9 cellular contexts compared by ENCODE assay signal in the genomic region with DNA sequence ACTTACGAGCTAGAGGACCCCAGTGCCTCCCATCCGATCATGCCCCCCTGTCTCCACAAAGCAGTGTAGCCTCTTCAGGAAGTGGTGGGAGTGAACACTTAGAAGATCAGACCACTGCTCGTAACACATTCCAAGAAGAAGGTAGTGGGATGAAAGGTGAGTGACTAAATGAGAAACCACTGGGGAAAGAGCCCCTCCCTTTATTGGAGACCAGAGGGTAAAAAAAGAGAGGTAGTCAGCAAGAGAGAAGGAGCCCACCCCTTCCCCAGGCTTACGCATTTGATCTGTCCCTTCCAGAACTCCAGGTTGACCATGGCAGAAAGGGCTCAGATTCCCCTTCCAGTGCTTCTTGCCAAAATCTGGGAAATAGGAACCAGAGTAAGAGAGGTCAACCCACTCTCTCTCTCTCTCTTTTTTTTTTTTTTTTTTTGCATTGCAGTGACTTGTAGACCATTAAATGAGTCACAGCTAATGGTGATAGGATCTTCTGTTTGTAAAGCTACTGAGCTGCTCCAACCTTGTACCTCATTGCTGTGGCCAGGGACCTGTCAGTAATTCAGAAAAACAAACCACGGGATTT.
DNase-seq lines count a peak whose midpoint lies in the region; ATAC-seq and TF ChIP-seq lines count a peak whose summit lies in the region.
"Had no signal": no experiment of that assay in that cellular context is flagged by ENCODE, and none has a peak within 500 bp of the region (broad histone marks: within the 10 kb centered on the region; RNA-seq: fewer than 3 reads in every experiment).

No MANE protein-coding gene starts in this region.

- ATAC-seq in heart right ventricle (no peak), thoracic aorta (ENCODE audit: insufficient number of reproducible peaks, low FRiP score, low read depth) (no peak), HG02885 (IDR thresholded peaks at IDR 0.05; ENCODE audit: poor library complexity, unreplicated experiment) (no peak)
- peak; percentile 78 for ATAC-seq in activated CD8-positive, alpha-beta T cell treated with anti-CD3 and anti-CD28 coated beads, Interleukin-2, amount 10 ng/mL, durations not matched to agents 7 days and 5 days
- ATAC-seq: CD8-positive, alpha-beta T cell had no signal

- H3K4me1 Mint-ChIP-seq in activated CD8-positive, alpha-beta T cell treated with anti-CD3 and anti-CD28 coated beads, Interleukin-2, amount 10 ng/mL, durations not matched to agents 7 days and 5 days (ENCODE audit: low read depth), result peaks cover 85% of the 10 kb centered on the region

- H3K27ac ChIP-seq in left ventricle myocardium inferior (replicated peaks) (peak overlapping the region; percentile 55), heart right ventricle (peak overlapping the region in 5 of 10 donors; percentile 4 to 36 (median 10)), thoracic aorta (peak overlapping the region; percentile 59 to 76)

- no peaks in the 10 kb centered on the region for H3K27me3 ChIP-seq in left ventricle myocardium inferior (ENCODE audit: low read depth)
- no peaks in the 10 kb centered on the region for H3K27me3 ChIP-seq in heart right ventricle
- H3K27me3 ChIP-seq in thoracic aorta (replicated peaks; ENCODE audit: insufficient read depth), result no peaks in the 10 kb centered on the region

- H3K9me3 Mint-ChIP-seq in activated CD8-positive, alpha-beta T cell treated with anti-CD3 and anti-CD28 coated beads, Interleukin-2, amount 10 ng/mL, durations not matched to agents 7 days and 5 days (ENCODE audit: insufficient read depth), result no peaks in the 10 kb centered on the region
- H3K9me3 Mint-ChIP-seq: CD8-positive, alpha-beta T cell had no signal

- H3K36me3 Mint-ChIP-seq in activated CD8-positive, alpha-beta T cell treated with anti-CD3 and anti-CD28 coated beads, Interleukin-2, amount 10 ng/mL, durations not matched to agents 7 days and 5 days (ENCODE audit: low read depth), result peaks cover 9% of the 10 kb centered on the region
- H3K36me3 Mint-ChIP-seq: CD8-positive, alpha-beta T cell had no signal

- POLR2A ChIA-PET in activated CD8-positive, alpha-beta T cell treated with anti-CD3 and anti-CD28 coated beads, Interleukin-2, amount 10 ng/mL, durations not matched to agents 7 days and 5 days (lab: Charles Lee), result no interaction called here

- H3K9me3 ChIP-seq in left ventricle myocardium inferior (replicated peaks) (no peaks in the 10 kb centered on the region), heart right ventricle (no peaks in the 10 kb centered on the region), thoracic aorta (no peaks in the 10 kb centered on the region)

- H3K4me1 ChIP-seq in left ventricle myocardium inferior (peaks cover 63% of the 10 kb centered on the region), heart right ventricle (peaks cover 4 to 59% (median 11%) of the 10 kb centered on the region in 9 donors), thoracic aorta (ENCODE audit: control insufficient read depth in 1 of 2, low read depth in 2 of 2) (peaks cover 10 to 52% of the 10 kb centered on the region in 2 donors)

- H3K4me3 ChIP-seq in left ventricle myocardium inferior, result no peak overlapping the region
- H3K4me3 ChIP-seq in heart right ventricle, result no peak overlapping the region
- no peak overlapping the region for H3K4me3 ChIP-seq in thoracic aorta

- H3K4me3 Mint-ChIP-seq in activated CD8-positive, alpha-beta T cell treated with anti-CD3 and anti-CD28 coated beads, Interleukin-2, amount 10 ng/mL, durations not matched to agents 7 days and 5 days, result peak overlapping the region; percentile 29
- H3K4me3 Mint-ChIP-seq: CD8-positive, alpha-beta T cell had no signal

- TF ChIP-seq CTCF in left ventricle myocardium inferior (IDR thresholded peaks at IDR 0.05; ENCODE audit: borderline replicate concordance) (no peak), heart right ventricle (IDR thresholded peaks at IDR 0.05) (no peak), thoracic aorta (IDR thresholded peaks at IDR 0.05) (no peak)

- peak overlapping the region; percentile 74 for H3K27ac Mint-ChIP-seq in activated CD8-positive, alpha-beta T cell treated with anti-CD3 and anti-CD28 coated beads, Interleukin-2, amount 10 ng/mL, durations not matched to agents 7 days and 5 days
- H3K27ac Mint-ChIP-seq: CD8-positive, alpha-beta T cell had no signal

- CTCF ChIA-PET in activated CD8-positive, alpha-beta T cell treated with anti-CD3 and anti-CD28 coated beads, Interleukin-2, amount 10 ng/mL, durations not matched to agents 7 days and 5 days (lab: Charles Lee), result interaction anchor here (0.7 to 2.3 kb wide), 4 partner anchors 36 to 227 kb away, joined by 3 to 9 read pairs (median 4); partner anchors contain the start of genes CGRRF1 and SAMD4A

- WGBS in heart right ventricle, 2 donors, result 86% methylated on average over 5 of the region's 5 CpGs

- H3K36me3 ChIP-seq in left ventricle myocardium inferior (peaks cover 5% of the 10 kb centered on the region), heart right ventricle (peaks cover 0 to 17% (median 0%) of the 10 kb centered on the region in 9 donors), thoracic aorta (peaks cover 3% of the 10 kb centered on the region)

- no peaks in the 10 kb centered on the region for H3K27me3 Mint-ChIP-seq in activated CD8-positive, alpha-beta T cell treated with anti-CD3 and anti-CD28 coated beads, Interleukin-2, amount 10 ng/mL, durations not matched to agents 7 days and 5 days (ENCODE audit: low read depth)

- intact Hi-C loops in left ventricle myocardium inferior (cut with micrococcal nuclease) (no loop called here), heart right ventricle (cut with DNase I) (no loop called here)

- DNase-seq in left ventricle myocardium inferior, result no peak
- no peak for DNase-seq in heart right ventricle
- no peak for DNase-seq in activated CD8-positive, alpha-beta T cell treated with anti-CD3 and anti-CD28 coated beads, Interleukin-2, amount 10 ng/mL, durations not matched to agents 7 days and 5 days
- DNase-seq in fibroblast of peridontal ligament (ENCODE audit: extremely low read depth), result peak; percentile 56
- DNase-seq in thoracic aorta (ENCODE audit: low spot score), result no peak
- no peak for DNase-seq in NCI-H2107 (lab: John Stamatoyannopoulos, UW)
- DNase-seq in NCI-H2196 (lab: John Stamatoyannopoulos, UW; ENCODE audit: unreplicated experiment), result no peak
- DNase-seq: CD8-positive, alpha-beta T cell had no signal
